In genomic region chr2:54570925-54571694, GRCh38 we compare ENCODE assay signal across 1 cellular context.
TF ChIP-seq lines count a peak whose summit lies in the region.

No MANE protein-coding gene starts in this region.

TF ChIP-seq in HepG2, 621 proteins besides CTCF, POLR2A, EP300 and RAD21 (continued from another document and continues in another):
- TF ChIP-seq PBX2 (CRISPR knock-in tag; IDR thresholded peaks at IDR 0.05) (peak; percentile 63), GATAD2A (CRISPR knock-in tag; IDR thresholded peaks at IDR 0.05) (peak; percentile 78), NFYC (CRISPR knock-in tag; IDR thresholded peaks at IDR 0.05) (no peak), KMT2B (CRISPR knock-in tag; IDR thresholded peaks at IDR 0.05) (no peak), ZFP82 (CRISPR knock-in tag; IDR thresholded peaks at IDR 0.05; ENCODE audit: borderline replicate concordance) (no peak), CBX1 (IDR thresholded peaks at IDR 0.05; ENCODE audit: low read depth) (peak; percentile 41), HOXA7 (CRISPR knock-in tag; IDR thresholded peaks at IDR 0.05) (no peak), ASH2L (IDR thresholded peaks at IDR 0.05; ENCODE audit: insufficient read length, low read depth, low read length) (no peak), FOXA1 (IDR thresholded peaks at IDR 0.05) (no peak), FOXA1 (CRISPR knock-in tag; IDR thresholded peaks at IDR 0.05) (peak; percentile 45; the same call in 1 of the 2 replicates), PRDM10 (CRISPR knock-in tag; IDR thresholded peaks at IDR 0.05; ENCODE audit: low read depth) (no peak), KDM4B (CRISPR knock-in tag; IDR thresholded peaks at IDR 0.05) (peak; percentile 38; the same call in 1 of the 2 replicates), ZNF326 (CRISPR knock-in tag; IDR thresholded peaks at IDR 0.05; ENCODE audit: borderline replicate concordance) (no peak), MBD4 (IDR thresholded peaks at IDR 0.05; ENCODE audit: borderline replicate concordance, low read length) (peak; percentile 71; the same call in 1 of the 2 replicates), ZNF772 (CRISPR knock-in tag; IDR thresholded peaks at IDR 0.05) (no peak), ZNF710 (CRISPR knock-in tag; IDR thresholded peaks at IDR 0.05; ENCODE audit: borderline replicate concordance) (0 out of 2 replicates have a peak, but pooled peaks have one; percentile 17), ZNF343 (CRISPR knock-in tag; IDR thresholded peaks at IDR 0.05) (no peak), HDAC2 (CRISPR knock-in tag; IDR thresholded peaks at IDR 0.05) (peak; percentile 67; the same call in 1 of the 2 replicates), MLX (CRISPR knock-in tag; IDR thresholded peaks at IDR 0.05) (peak; percentile 1; the same call in 1 of the 2 replicates)
- TF ChIP-seq, protein P1, sequence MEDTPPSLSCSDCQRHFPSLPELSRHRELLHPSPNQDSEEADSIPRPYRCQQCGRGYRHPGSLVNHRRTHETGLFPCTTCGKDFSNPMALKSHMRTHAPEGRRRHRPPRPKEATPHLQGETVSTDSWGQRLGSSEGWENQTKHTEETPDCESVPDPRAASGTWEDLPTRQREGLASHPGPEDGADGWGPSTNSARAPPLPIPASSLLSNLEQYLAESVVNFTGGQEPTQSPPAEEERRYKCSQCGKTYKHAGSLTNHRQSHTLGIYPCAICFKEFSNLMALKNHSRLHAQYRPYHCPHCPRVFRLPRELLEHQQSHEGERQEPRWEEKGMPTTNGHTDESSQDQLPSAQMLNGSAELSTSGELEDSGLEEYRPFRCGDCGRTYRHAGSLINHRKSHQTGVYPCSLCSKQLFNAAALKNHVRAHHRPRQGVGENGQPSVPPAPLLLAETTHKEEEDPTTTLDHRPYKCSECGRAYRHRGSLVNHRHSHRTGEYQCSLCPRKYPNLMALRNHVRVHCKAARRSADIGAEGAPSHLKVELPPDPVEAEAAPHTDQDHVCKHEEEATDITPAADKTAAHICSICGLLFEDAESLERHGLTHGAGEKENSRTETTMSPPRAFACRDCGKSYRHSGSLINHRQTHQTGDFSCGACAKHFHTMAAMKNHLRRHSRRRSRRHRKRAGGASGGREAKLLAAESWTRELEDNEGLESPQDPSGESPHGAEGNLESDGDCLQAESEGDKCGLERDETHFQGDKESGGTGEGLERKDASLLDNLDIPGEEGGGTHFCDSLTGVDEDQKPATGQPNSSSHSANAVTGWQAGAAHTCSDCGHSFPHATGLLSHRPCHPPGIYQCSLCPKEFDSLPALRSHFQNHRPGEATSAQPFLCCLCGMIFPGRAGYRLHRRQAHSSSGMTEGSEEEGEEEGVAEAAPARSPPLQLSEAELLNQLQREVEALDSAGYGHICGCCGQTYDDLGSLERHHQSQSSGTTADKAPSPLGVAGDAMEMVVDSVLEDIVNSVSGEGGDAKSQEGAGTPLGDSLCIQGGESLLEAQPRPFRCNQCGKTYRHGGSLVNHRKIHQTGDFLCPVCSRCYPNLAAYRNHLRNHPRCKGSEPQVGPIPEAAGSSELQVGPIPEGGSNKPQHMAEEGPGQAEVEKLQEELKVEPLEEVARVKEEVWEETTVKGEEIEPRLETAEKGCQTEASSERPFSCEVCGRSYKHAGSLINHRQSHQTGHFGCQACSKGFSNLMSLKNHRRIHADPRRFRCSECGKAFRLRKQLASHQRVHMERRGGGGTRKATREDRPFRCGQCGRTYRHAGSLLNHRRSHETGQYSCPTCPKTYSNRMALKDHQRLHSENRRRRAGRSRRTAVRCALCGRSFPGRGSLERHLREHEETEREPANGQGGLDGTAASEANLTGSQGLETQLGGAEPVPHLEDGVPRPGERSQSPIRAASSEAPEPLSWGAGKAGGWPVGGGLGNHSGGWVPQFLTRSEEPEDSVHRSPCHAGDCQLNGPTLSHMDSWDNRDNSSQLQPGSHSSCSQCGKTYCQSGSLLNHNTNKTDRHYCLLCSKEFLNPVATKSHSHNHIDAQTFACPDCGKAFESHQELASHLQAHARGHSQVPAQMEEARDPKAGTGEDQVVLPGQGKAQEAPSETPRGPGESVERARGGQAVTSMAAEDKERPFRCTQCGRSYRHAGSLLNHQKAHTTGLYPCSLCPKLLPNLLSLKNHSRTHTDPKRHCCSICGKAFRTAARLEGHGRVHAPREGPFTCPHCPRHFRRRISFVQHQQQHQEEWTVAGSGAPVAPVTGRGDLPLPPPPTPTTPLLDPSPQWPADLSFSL (CRISPR knock-in tag; IDR thresholded peaks at IDR 0.05), result peak; percentile 80
- TF ChIP-seq, protein P2, sequence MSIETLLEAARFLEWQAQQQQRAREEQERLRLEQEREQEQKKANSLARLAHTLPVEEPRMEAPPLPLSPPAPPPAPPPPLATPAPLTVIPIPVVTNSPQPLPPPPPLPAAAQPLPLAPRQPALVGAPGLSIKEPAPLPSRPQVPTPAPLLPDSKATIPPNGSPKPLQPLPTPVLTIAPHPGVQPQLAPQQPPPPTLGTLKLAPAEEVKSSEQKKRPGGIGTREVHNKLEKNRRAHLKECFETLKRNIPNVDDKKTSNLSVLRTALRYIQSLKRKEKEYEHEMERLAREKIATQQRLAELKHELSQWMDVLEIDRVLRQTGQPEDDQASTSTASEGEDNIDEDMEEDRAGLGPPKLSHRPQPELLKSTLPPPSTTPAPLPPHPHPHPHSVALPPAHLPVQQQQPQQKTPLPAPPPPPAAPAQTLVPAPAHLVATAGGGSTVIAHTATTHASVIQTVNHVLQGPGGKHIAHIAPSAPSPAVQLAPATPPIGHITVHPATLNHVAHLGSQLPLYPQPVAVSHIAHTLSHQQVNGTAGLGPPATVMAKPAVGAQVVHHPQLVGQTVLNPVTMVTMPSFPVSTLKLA (IDR thresholded peaks at IDR 0.05), result 0 out of 2 replicates have a peak, but pooled peaks have one; percentile 35
- TF ChIP-seq, protein P3, sequence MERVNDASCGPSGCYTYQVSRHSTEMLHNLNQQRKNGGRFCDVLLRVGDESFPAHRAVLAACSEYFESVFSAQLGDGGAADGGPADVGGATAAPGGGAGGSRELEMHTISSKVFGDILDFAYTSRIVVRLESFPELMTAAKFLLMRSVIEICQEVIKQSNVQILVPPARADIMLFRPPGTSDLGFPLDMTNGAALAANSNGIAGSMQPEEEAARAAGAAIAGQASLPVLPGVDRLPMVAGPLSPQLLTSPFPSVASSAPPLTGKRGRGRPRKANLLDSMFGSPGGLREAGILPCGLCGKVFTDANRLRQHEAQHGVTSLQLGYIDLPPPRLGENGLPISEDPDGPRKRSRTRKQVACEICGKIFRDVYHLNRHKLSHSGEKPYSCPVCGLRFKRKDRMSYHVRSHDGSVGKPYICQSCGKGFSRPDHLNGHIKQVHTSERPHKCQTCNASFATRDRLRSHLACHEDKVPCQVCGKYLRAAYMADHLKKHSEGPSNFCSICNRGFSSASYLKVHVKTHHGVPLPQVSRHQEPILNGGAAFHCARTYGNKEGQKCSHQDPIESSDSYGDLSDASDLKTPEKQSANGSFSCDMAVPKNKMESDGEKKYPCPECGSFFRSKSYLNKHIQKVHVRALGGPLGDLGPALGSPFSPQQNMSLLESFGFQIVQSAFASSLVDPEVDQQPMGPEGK (CRISPR knock-in tag; IDR thresholded peaks at IDR 0.05), result peak; percentile 58
- TF ChIP-seq, protein P4, sequence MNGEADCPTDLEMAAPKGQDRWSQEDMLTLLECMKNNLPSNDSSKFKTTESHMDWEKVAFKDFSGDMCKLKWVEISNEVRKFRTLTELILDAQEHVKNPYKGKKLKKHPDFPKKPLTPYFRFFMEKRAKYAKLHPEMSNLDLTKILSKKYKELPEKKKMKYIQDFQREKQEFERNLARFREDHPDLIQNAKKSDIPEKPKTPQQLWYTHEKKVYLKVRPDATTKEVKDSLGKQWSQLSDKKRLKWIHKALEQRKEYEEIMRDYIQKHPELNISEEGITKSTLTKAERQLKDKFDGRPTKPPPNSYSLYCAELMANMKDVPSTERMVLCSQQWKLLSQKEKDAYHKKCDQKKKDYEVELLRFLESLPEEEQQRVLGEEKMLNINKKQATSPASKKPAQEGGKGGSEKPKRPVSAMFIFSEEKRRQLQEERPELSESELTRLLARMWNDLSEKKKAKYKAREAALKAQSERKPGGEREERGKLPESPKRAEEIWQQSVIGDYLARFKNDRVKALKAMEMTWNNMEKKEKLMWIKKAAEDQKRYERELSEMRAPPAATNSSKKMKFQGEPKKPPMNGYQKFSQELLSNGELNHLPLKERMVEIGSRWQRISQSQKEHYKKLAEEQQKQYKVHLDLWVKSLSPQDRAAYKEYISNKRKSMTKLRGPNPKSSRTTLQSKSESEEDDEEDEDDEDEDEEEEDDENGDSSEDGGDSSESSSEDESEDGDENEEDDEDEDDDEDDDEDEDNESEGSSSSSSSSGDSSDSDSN (CRISPR knock-in tag; IDR thresholded peaks at IDR 0.05), result peak; percentile 37; the same call in 1 of the 2 replicates
- TF ChIP-seq, protein P5, sequence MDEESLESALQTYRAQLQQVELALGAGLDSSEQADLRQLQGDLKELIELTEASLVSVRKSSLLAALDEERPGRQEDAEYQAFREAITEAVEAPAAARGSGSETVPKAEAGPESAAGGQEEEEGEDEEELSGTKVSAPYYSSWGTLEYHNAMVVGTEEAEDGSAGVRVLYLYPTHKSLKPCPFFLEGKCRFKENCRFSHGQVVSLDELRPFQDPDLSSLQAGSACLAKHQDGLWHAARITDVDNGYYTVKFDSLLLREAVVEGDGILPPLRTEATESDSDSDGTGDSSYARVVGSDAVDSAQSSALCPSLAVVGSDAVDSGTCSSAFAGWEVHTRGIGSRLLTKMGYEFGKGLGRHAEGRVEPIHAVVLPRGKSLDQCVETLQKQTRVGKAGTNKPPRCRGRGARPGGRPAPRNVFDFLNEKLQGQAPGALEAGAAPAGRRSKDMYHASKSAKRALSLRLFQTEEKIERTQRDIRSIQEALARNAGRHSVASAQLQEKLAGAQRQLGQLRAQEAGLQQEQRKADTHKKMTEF (CRISPR knock-in tag; IDR thresholded peaks at IDR 0.05), result no peak; the same call in 1 of the 2 replicates
- TF ChIP-seq, protein P6, sequence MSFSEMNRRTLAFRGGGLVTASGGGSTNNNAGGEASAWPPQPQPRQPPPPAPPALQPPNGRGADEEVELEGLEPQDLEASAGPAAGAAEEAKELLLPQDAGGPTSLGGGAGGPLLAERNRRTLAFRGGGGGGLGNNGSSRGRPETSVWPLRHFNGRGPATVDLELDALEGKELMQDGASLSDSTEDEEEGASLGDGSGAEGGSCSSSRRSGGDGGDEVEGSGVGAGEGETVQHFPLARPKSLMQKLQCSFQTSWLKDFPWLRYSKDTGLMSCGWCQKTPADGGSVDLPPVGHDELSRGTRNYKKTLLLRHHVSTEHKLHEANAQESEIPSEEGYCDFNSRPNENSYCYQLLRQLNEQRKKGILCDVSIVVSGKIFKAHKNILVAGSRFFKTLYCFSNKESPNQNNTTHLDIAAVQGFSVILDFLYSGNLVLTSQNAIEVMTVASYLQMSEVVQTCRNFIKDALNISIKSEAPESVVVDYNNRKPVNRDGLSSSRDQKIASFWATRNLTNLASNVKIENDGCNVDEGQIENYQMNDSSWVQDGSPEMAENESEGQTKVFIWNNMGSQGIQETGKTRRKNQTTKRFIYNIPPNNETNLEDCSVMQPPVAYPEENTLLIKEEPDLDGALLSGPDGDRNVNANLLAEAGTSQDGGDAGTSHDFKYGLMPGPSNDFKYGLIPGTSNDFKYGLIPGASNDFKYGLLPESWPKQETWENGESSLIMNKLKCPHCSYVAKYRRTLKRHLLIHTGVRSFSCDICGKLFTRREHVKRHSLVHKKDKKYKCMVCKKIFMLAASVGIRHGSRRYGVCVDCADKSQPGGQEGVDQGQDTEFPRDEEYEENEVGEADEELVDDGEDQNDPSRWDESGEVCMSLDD (CRISPR knock-in tag; IDR thresholded peaks at IDR 0.05; ENCODE audit: borderline replicate concordance), result no peak
